ENCODE assay signal across 8 cellular contexts in the genomic region with DNA sequence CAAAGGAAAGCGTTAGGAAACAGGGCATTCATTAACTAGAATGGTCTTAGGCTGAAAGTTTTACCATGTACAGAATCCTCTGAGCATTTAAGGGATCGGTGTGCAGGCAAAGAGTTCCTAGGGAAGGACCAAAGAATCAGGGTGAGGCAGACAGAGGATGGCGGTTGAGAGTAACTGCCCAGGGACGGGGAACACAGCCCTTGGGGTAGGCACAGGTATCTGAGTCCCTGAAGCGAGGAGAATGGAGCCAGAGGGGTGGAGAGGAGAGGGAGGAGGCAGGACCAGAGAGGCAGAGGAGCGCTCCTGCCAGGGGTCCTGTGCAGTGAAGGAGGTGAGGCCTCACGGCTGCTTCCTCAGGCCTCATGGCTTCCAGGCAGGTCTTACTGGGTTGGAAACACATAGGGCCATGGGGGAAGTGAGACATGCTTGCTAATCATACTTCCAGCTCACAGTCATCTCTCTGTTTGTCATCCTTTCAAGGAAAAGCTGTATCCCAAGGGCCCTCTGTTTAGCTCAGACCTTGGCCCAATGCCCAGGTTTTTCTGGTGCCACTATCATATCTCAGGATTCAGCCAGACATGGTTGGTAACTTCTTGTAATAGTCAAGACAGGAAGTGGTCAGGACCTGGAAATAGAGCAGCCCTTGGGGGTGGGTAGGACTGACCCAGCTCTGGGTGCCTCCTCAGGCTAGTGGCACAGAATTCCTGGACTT. TPM values are rescaled to one million over a fixed set of nuclear protein-coding genes. Genes with fewer than 3 reads are reported as not detected.
DNase-seq lines count a peak whose midpoint lies in the region; ATAC-seq and TF ChIP-seq lines count a peak whose summit lies in the region.

No MANE protein-coding gene starts in this region.

- intact Hi-C loops in psoas muscle (cut with DNase I), result loop anchor here in 1 of 2 donors (5.0 kb wide), 1 partner anchor 57 kb away; no protein-coding TSS in a partner anchor

- TF ChIP-seq RAD21 in Ishikawa (IDR thresholded peaks at IDR 0.05; ENCODE audit: low read depth), result no peak

- TF ChIP-seq EP300 in Ishikawa (IDR thresholded peaks at IDR 0.05; ENCODE audit: borderline replicate concordance) (peak; percentile 57; the same call in 1 of the 2 replicates), gastroesophageal sphincter (IDR thresholded peaks at IDR 0.05) (no peak)

- no peaks in the 10 kb centered on the region for H3K27me3 ChIP-seq in BLaER1 treated with 17β-estradiol and CSF1 and Interleukin-3, amounts not matched to agents 10 nM and 100 nM
- H3K27me3 ChIP-seq in gastroesophageal sphincter (no peaks in the 10 kb centered on the region), psoas muscle (ENCODE audit: insufficient read depth in 3 of 3, low read length in 2 of 3) (no peaks in the 10 kb centered on the region)

- TF ChIP-seq CTCF in gastroesophageal sphincter (IDR thresholded peaks at IDR 0.05) (no peak), psoas muscle (IDR thresholded peaks at IDR 0.05) (no peak)

- no peaks in the 10 kb centered on the region for H4K20me1 ChIP-seq in BLaER1 treated with 17β-estradiol and CSF1 and Interleukin-3, amounts not matched to agents 10 nM and 100 nM

- peak overlapping the region; percentile 52 to 87 (median 84); a peak in 21 of 22 replicates for H3K27ac ChIP-seq in BLaER1 treated with 17β-estradiol and CSF1 and Interleukin-3, amounts not matched to agents 10 nM and 100 nM
- H3K27ac ChIP-seq in gastroesophageal sphincter (peak overlapping the region; percentile 5 to 80 (median 71)), psoas muscle (peak overlapping the region; percentile 79)

- H3K4me1 ChIP-seq in BLaER1 treated with 17β-estradiol and CSF1 and Interleukin-3, amounts not matched to agents 10 nM and 100 nM, result peaks cover 39 to 55% (median 50%) of the 10 kb centered on the region in 10 experiments
- H3K4me1 ChIP-seq in gastroesophageal sphincter (peaks cover 0 to 25% (median 13%) of the 10 kb centered on the region in 3 donors), psoas muscle (peaks cover 13% of the 10 kb centered on the region)

- H3K4me2 ChIP-seq in BLaER1 treated with 17β-estradiol and CSF1 and Interleukin-3, amounts not matched to agents 10 nM and 100 nM, result peak overlapping the region; percentile 80 to 94 (median 85)

- ATAC-seq in gastroesophageal sphincter (peak; percentile 84), psoas muscle (peak; percentile 87 to 97 (median 92)), HG02571 (IDR thresholded peaks at IDR 0.05; ENCODE audit: unreplicated experiment) (no peak)

- H3K36me3 ChIP-seq in BLaER1 treated with 17β-estradiol and CSF1 and Interleukin-3, amounts not matched to agents 10 nM and 100 nM, result peaks cover 0 to 14% (median 5%) of the 10 kb centered on the region in 11 experiments; a peak in 7 of 22 replicates
- H3K36me3 ChIP-seq in gastroesophageal sphincter (no peaks in the 10 kb centered on the region), psoas muscle (ENCODE audit: insufficient read depth in 1 of 2, low read depth in 1 of 2) (no peaks in the 10 kb centered on the region)

- DNase-seq in SW480 (ENCODE audit: low spot score) (peak; percentile 59), psoas muscle (peak; percentile 79 to 84), NCI-H2227 (lab: John Stamatoyannopoulos, UW; ENCODE audit: unreplicated experiment) (no peak)
- DNase-seq in activated CD4-positive, alpha-beta T cell treated with anti-CD3 and anti-CD28 coated beads for 48 hours, result no peak

- H3K9ac ChIP-seq in BLaER1 treated with 17β-estradiol and CSF1 and Interleukin-3, amounts not matched to agents 10 nM and 100 nM, result peak overlapping the region; percentile 17 to 76 (median 68); a peak in 21 of 22 replicates

- no peak for TF ChIP-seq POLR2A in gastroesophageal sphincter (IDR thresholded peaks at IDR 0.05)

- peaks cover 29 to 37% (median 33%) of the 10 kb centered on the region in 11 experiments for H3K9me3 ChIP-seq in BLaER1 treated with 17β-estradiol and CSF1 and Interleukin-3, amounts not matched to agents 10 nM and 100 nM (replicated peaks in 1 of 11)
- H3K9me3 ChIP-seq in gastroesophageal sphincter (no peaks in the 10 kb centered on the region), psoas muscle (no peaks in the 10 kb centered on the region)

- 57 to 83% methylated on average over 2 to 7 of the region's 7 CpGs for WGBS in gastroesophageal sphincter (ENCODE audit: low coverage in 1 of 2), 2 donors
- WGBS in psoas muscle, 3 donors, result 82 to 87% (median 84%) methylated on average over 7 of the region's 7 CpGs

- peak overlapping the region in 5 of 10 experiments; percentile 8 to 29 (median 13); a peak in 3 of 20 replicates for H3K4me3 ChIP-seq in BLaER1 treated with 17β-estradiol and CSF1 and Interleukin-3, amounts not matched to agents 10 nM and 100 nM
- H3K4me3 ChIP-seq in gastroesophageal sphincter (no peak overlapping the region), psoas muscle (no peak overlapping the region)

TF ChIP-seq in Ishikawa, 13 proteins besides CTCF, POLR2A, EP300 and RAD21:
- 0 out of 2 replicates have a peak, but pooled peaks have one; percentile 45 for TF ChIP-seq YY1 (IDR thresholded peaks at IDR 0.05; ENCODE audit: low read depth)
- no peak for TF ChIP-seq EGR1 (IDR thresholded peaks at IDR 0.05)
- no peak for TF ChIP-seq FOXM1 (IDR thresholded peaks at IDR 0.05; ENCODE audit: borderline replicate concordance, low read depth)
- no peak for TF ChIP-seq ZBTB7A (IDR thresholded peaks at IDR 0.05; ENCODE audit: low read depth)
- TF ChIP-seq, protein P1, sequence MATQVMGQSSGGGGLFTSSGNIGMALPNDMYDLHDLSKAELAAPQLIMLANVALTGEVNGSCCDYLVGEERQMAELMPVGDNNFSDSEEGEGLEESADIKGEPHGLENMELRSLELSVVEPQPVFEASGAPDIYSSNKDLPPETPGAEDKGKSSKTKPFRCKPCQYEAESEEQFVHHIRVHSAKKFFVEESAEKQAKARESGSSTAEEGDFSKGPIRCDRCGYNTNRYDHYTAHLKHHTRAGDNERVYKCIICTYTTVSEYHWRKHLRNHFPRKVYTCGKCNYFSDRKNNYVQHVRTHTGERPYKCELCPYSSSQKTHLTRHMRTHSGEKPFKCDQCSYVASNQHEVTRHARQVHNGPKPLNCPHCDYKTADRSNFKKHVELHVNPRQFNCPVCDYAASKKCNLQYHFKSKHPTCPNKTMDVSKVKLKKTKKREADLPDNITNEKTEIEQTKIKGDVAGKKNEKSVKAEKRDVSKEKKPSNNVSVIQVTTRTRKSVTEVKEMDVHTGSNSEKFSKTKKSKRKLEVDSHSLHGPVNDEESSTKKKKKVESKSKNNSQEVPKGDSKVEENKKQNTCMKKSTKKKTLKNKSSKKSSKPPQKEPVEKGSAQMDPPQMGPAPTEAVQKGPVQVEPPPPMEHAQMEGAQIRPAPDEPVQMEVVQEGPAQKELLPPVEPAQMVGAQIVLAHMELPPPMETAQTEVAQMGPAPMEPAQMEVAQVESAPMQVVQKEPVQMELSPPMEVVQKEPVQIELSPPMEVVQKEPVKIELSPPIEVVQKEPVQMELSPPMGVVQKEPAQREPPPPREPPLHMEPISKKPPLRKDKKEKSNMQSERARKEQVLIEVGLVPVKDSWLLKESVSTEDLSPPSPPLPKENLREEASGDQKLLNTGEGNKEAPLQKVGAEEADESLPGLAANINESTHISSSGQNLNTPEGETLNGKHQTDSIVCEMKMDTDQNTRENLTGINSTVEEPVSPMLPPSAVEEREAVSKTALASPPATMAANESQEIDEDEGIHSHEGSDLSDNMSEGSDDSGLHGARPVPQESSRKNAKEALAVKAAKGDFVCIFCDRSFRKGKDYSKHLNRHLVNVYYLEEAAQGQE (IDR thresholded peaks at IDR 0.05; ENCODE audit: low read depth), result no peak
- no peak for TF ChIP-seq TEAD4 (IDR thresholded peaks at IDR 0.05)
- TF ChIP-seq, protein P2, sequence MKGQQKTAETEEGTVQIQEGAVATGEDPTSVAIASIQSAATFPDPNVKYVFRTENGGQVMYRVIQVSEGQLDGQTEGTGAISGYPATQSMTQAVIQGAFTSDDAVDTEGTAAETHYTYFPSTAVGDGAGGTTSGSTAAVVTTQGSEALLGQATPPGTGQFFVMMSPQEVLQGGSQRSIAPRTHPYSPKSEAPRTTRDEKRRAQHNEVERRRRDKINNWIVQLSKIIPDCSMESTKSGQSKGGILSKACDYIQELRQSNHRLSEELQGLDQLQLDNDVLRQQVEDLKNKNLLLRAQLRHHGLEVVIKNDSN (IDR thresholded peaks at IDR 0.05), result no peak
- TF ChIP-seq NFIC (IDR thresholded peaks at IDR 0.05), result peak; percentile 75
- TF ChIP-seq, protein P3, sequence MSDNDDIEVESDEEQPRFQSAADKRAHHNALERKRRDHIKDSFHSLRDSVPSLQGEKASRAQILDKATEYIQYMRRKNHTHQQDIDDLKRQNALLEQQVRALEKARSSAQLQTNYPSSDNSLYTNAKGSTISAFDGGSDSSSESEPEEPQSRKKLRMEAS (IDR thresholded peaks at IDR 0.05), result no peak
- TF ChIP-seq TCF12 (IDR thresholded peaks at IDR 0.05; ENCODE audit: low read depth), result peak; percentile 57; the same call in 1 of the 2 replicates
- TF ChIP-seq CEBPB (IDR thresholded peaks at IDR 0.05), result no peak
- no peak for TF ChIP-seq CREB1 (IDR thresholded peaks at IDR 0.05; ENCODE audit: low read depth)

RNA-seq across cellular contexts. Expression of a gene that starts 13.8 kb away (rescaled TPM):
- total RNA-seq in gastroesophageal sphincter (10 to 100 TPM; 22.1 to 58.7 (median 53.8) TPM), psoas muscle (1 to 10 TPM; 1.1 to 3.9 (median 2.2) TPM)
- polyA plus RNA-seq in psoas muscle, result 1 to 10 TPM in 1 of 3 donors, under 1 TPM in 2; 0.32 to 5.4 (median 0.77) TPM

RNA-seq across cellular contexts. Expression of a gene that starts 30.7 kb away (rescaled TPM):
- total RNA-seq in gastroesophageal sphincter, result 1 to 10 TPM in 1 of 4 donors, not detected in 3; 4.8 TPM
- total RNA-seq in psoas muscle, result 1 to 10 TPM in 3 of 4 donors, under 1 TPM in 1; 0.89 to 6.7 (median 2.4) TPM
- polyA plus RNA-seq in psoas muscle, result 1 to 10 TPM in 2 of 3 donors, under 1 TPM in 1; 0.52 to 4.5 (median 1.3) TPM

RNA-seq across cellular contexts. Expression of a gene that starts 50.7 kb away (rescaled TPM):
- total RNA-seq in gastroesophageal sphincter (10 to 100 TPM; 40.4 to 71.4 (median 56.0) TPM), psoas muscle (10 to 100 TPM; 72.5 to 78.4 (median 74.9) TPM)
- 10 to 100 TPM; 25.5 to 89.2 (median 37.9) TPM for polyA plus RNA-seq in psoas muscle

Comparison
In these comparisons a context has a peak if more than half of its experiments do, and no peak if none do; other contexts are left out.
1. DNase-seq: peak in SW480 (single experiment) and psoas muscle (2 of 2); none in NCI-H2227 (single experiment) and activated CD4-positive, alpha-beta T cell treated with anti-CD3 and anti-CD28 coated beads for 48 hours (single experiment).
2. RNA of a gene that starts 13.8 kb away (total RNA-seq): 22.1 to 58.7 TPM in gastroesophageal sphincter; 1.1 to 3.9 TPM in psoas muscle; every median in the first group is over 4 times any median in the second.
3. Peak in every context shown above with its lines, with median percentiles within 50 percentile points of each other: H3K27ac ChIP-seq.